In genomic region chr10:70575486-70575873, GRCh38 we compare ENCODE assay signal across 1 cellular context.
TF ChIP-seq lines count a peak whose summit lies in the region.

No MANE protein-coding gene starts in this region.

TF ChIP-seq in IMR-90, 13 proteins besides CTCF, POLR2A, EP300 and RAD21:
- TF ChIP-seq MXI1 (IDR thresholded peaks at IDR 0.05; ENCODE audit: borderline replicate concordance, low read depth, low read length) = no peak
- no peak for TF ChIP-seq NFE2L2 (IDR thresholded peaks at IDR 0.05; ENCODE audit: low read depth, low read length)
- no peak for TF ChIP-seq FOS (IDR thresholded peaks at IDR 0.05; ENCODE audit: low read depth, low read length)
- no peak for TF ChIP-seq BHLHE40 (IDR thresholded peaks at IDR 0.05; ENCODE audit: low read depth, low read length)
- TF ChIP-seq CHD1 (IDR thresholded peaks at IDR 0.05; ENCODE audit: low read depth, low read length) = no peak
- TF ChIP-seq, protein P1, sequence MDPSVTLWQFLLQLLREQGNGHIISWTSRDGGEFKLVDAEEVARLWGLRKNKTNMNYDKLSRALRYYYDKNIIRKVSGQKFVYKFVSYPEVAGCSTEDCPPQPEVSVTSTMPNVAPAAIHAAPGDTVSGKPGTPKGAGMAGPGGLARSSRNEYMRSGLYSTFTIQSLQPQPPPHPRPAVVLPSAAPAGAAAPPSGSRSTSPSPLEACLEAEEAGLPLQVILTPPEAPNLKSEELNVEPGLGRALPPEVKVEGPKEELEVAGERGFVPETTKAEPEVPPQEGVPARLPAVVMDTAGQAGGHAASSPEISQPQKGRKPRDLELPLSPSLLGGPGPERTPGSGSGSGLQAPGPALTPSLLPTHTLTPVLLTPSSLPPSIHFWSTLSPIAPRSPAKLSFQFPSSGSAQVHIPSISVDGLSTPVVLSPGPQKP (IDR thresholded peaks at IDR 0.05; ENCODE audit: borderline replicate concordance, low read depth, low read length) = no peak
- TF ChIP-seq RFX5 (IDR thresholded peaks at IDR 0.05; ENCODE audit: low read depth, low read length) = no peak
- no peak for TF ChIP-seq CEBPB (IDR thresholded peaks at IDR 0.05; ENCODE audit: low read depth, low read length)
- TF ChIP-seq USF2 (IDR thresholded peaks at IDR 0.05; ENCODE audit: low read depth, low read length) = no peak
- no peak for TF ChIP-seq MAFK (IDR thresholded peaks at IDR 0.05; ENCODE audit: low read depth, low read length)
